Comparison of ENCODE assay signal across 20 cellular contexts in the genomic region with DNA sequence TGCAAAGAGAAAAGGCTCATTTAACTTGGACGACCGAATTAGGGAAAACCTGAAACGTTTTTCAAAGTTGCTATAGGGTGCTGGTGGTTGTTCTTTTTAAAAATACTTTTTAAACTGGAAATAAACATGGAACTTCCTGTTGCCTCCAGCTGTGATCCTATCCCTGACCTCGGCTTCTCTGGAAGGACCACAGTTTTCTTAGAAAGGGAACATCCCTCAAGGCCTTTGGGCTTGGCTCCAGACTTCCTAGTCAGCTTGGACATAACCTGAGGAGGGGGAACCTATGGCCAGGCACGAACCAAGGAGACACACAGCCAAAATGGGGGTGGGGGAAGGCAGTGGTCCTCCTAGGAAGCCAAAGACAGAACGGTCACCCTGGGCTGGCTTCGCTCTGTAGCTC.
"Had no signal": no experiment of that assay in that cellular context is flagged by ENCODE, and none has a peak within 500 bp of the region (broad histone marks: within the 10 kb centered on the region; RNA-seq: fewer than 3 reads in every experiment).

No MANE protein-coding gene starts in this region.

- H3K36me3 ChIP-seq: colonic mucosa, esophagus squamous epithelium, gastroesophageal sphincter, pancreas, prostate gland, sigmoid colon, suprapubic skin, tibial artery, upper lobe of left lung had no signal

- H3K4me3 Mint-ChIP-seq: central memory CD8-positive, alpha-beta T cell; natural killer cell; neural crest cell had no signal

- H3K27me3 ChIP-seq: colonic mucosa, esophagus squamous epithelium, gastroesophageal sphincter, pancreas, sigmoid colon, suprapubic skin, tibial artery, upper lobe of left lung had no signal

- H3K27me3 Mint-ChIP-seq: central memory CD8-positive, alpha-beta T cell had no signal

- H3K4me1 Mint-ChIP-seq: natural killer cell had no signal

- H3K9me3 ChIP-seq: colonic mucosa, esophagus squamous epithelium, gastroesophageal sphincter, pancreas, prostate gland, sigmoid colon, suprapubic skin, tibial artery, upper lobe of left lung had no signal

- ATAC-seq: gastroesophageal sphincter; natural killer cell; pancreas; stimulated activated naive CD8-positive, alpha-beta T cell treated with anti-CD3 and anti-CD28 coated beads, Interleukin-15, Interleukin-2, amounts not matched to agents 100 U/mL and 50 U/mL, for 24 hours had no signal

- H3K27ac ChIP-seq: colonic mucosa, pancreas, prostate gland, sigmoid colon, suprapubic skin, tibial artery had no signal

- H3K36me3 Mint-ChIP-seq: natural killer cell had no signal

- H3K27ac Mint-ChIP-seq: natural killer cell had no signal

- H3K4me3 ChIP-seq: colonic mucosa, esophagus squamous epithelium, gastroesophageal sphincter, pancreas, prostate gland, sigmoid colon, suprapubic skin, tibial artery, upper lobe of left lung had no signal

- DNase-seq: colonic mucosa; dermis blood vessel endothelial cell; esophagus squamous epithelium; foreskin fibroblast; glutamatergic neuron; islet precursor cell; mammary epithelial cell; natural killer cell; pancreas; sigmoid colon; small intestine; stimulated activated CD4-positive, alpha-beta T cell treated with anti-CD3 and anti-CD28 coated beads, Interleukin-2, amount 100 ng/mL, for 48 hours; stimulated activated naive CD8-positive, alpha-beta T cell treated with anti-CD3 and anti-CD28 coated beads, Interleukin-15, Interleukin-2, amounts not matched to agents 100 U/mL and 50 U/mL, for 24 hours; tibial artery; upper lobe of left lung had no signal

- H3K4me1 ChIP-seq: colonic mucosa, pancreas, prostate gland had no signal
